Comparison of ENCODE assay signal across 7 cellular contexts in the genomic region with DNA sequence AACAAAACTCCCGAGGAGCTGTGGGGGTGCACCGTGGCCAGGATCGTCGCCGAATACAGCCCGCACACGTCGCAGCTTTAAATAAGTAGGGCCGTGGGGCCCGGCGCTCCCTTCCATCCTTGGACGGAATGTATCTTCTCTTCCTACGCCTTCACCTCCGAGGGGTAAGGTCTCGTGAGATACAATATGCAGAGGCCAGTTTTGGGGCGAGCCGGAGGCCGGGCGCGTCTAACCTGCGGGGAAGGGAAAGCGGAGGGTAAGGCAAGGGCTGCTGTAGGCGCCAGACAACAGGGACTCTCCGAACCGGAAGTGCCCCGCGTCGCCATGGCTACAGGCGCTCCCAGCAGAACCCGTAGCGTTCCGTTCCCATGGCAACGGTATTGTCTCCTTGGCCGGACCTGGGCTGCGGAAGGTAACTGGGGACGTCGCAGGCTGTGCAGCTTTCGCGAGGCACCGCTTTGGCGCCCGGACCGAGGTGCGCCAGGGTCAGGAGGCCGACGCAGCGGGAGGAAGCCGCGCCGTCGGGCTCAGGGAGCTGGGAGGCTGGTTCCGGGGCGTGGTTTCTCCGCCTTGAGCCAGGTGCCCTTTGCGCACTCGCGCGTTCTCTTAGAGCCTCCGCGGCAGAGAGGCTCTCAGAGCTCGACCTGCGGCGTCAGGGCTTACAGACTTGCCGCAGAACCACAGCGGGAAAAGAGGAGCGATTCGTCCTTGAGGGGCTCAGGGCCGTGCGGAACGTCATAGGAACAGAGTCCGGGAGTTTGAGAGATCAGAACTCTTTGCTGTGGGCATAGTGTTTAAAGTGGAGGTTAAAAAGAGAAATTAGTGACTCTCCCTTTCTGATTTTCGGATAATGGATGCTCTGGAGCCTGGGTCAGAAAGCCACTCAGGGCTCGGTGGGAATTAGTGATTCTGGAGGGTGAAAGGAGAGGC. TPM values are rescaled to one million over a fixed set of nuclear protein-coding genes. Genes with fewer than 3 reads are reported as not detected.
A peak's percentile ranks its signal among the peaks of the same experiment; 100 is the strongest.
DNase-seq lines count a peak whose midpoint lies in the region; ATAC-seq, FAIRE-seq and TF ChIP-seq lines count a peak whose summit lies in the region.

A gene with protein sequence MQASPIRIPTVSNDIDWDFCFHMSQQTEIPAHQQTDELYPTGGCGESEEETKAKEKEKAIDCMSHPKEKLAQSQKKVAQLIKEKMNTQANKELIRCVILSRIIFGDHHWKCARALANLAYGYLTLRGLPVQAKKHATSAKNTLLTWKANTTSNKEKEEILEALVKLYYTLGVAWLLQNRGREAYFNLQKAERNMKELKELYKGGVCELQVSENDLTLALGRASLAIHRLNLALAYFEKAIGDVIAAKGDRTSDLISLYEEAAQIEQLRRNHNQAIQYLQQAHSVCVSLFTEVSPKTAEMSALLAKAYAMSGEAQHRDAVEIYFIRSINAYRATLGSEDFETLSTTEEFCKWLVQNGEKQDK (plus strand): TSS at position 380 of the 930 bp plus-strand sequence. CDS start 1,508 bp downstream, outside the sequence.

- H3K4me1 ChIP-seq in smooth muscle cell (ENCODE audit: low read depth), result no peaks in the 10 kb centered on the region

- FAIRE-seq in bronchial epithelial cell (lab: Jason Lieb, UNC), result no peak

- H3K27me3 ChIP-seq in bronchial epithelial cell (ENCODE audit: control insufficient read depth, insufficient read depth, low read length) (no peaks in the 10 kb centered on the region), smooth muscle cell (ENCODE audit: low read depth) (no peaks in the 10 kb centered on the region)

- no peaks in the 10 kb centered on the region for H3K79me2 ChIP-seq in smooth muscle cell (ENCODE audit: low read depth)

- H2AFZ ChIP-seq in smooth muscle cell (ENCODE audit: low read depth), result peak within 1 kb of the TSS; percentile 27

- H3K4me3 Mint-ChIP-seq in immature natural killer cell, result peak within 1 kb of the TSS; percentile 92 to 98 (median 94)

- no peaks in the 10 kb centered on the region for H3K36me3 Mint-ChIP-seq in immature natural killer cell

- TF ChIP-seq CTCF in WI38 (IDR thresholded peaks at IDR 0.05; ENCODE audit: low read depth, low read length), result no peak
- TF ChIP-seq CTCF in bronchial epithelial cell (IDR thresholded peaks at IDR 0.05; ENCODE audit: insufficient read depth, low read length, severe bottlenecking), result no peak
- TF ChIP-seq CTCF in smooth muscle cell (IDR thresholded peaks at IDR 0.05; ENCODE audit: borderline replicate concordance, insufficient read depth, poor library complexity, severe bottlenecking), result no peak

- peak within 1 kb of the TSS; percentile 67 for H3K4me3 ChIP-seq in WI38 (ENCODE audit: low read depth, low read length)
- peak within 1 kb of the TSS; percentile 62 for H3K4me3 ChIP-seq in bronchial epithelial cell (ENCODE audit: low read depth, low read length)
- H3K4me3 ChIP-seq in smooth muscle cell, result peak within 1 kb of the TSS; percentile 78

- WGBS in smooth muscle cell (ENCODE audit: low lambda C conversion rate), result 3% methylated on average over 72 of the region's 73 CpGs

- peaks cover 13 to 17% of the 10 kb centered on the region in 2 donors for H3K4me1 Mint-ChIP-seq in immature natural killer cell

- H3K4me2 ChIP-seq in smooth muscle cell, result peak within 1 kb of the TSS; percentile 81

- H3F3A ChIP-seq in smooth muscle cell (ENCODE audit: low read depth), result peaks cover 29% of the 10 kb centered on the region

- H3K9me3 ChIP-seq in smooth muscle cell (replicated peaks; ENCODE audit: low read depth), result no peaks in the 10 kb centered on the region

- H3K36me3 ChIP-seq in bronchial epithelial cell (ENCODE audit: control insufficient read depth, insufficient read depth, low read length), result no peaks in the 10 kb centered on the region
- H3K36me3 ChIP-seq in smooth muscle cell (ENCODE audit: low read depth), result no peaks in the 10 kb centered on the region

- H3K27ac Mint-ChIP-seq in immature natural killer cell, result peak within 1 kb of the TSS; percentile 89 to 98 (median 95)

- no peaks in the 10 kb centered on the region for H3K9me3 Mint-ChIP-seq in immature natural killer cell

- peak within 1 kb of the TSS; percentile 69 for H3K27ac ChIP-seq in smooth muscle cell (ENCODE audit: low read depth)

- peaks cover 16 to 22% (median 19%) of the 10 kb centered on the region in 3 donors for H3K27me3 Mint-ChIP-seq in immature natural killer cell (ENCODE audit: low read depth in 3 of 3)

- H3K9ac ChIP-seq in smooth muscle cell (ENCODE audit: low read depth), result peak within 1 kb of the TSS; percentile 82

- DNase-seq in NCI-H187 treated with DMSO at 0.1 percent for 48 hours (lab: John Stamatoyannopoulos, UW) (peak; percentile 12), bronchial epithelial cell (ENCODE audit: low read depth) (peak; percentile 76), immature natural killer cell (peak; percentile 87 to 91 (median 91)), smooth muscle cell (lab: John Stamatoyannopoulos, UW; ENCODE audit: unreplicated experiment) (peak; percentile 72)

- H4K20me1 ChIP-seq in smooth muscle cell (ENCODE audit: low read depth), result no peaks in the 10 kb centered on the region

- ATAC-seq in GM18508 (IDR thresholded peaks at IDR 0.05; ENCODE audit: insufficient read depth, unreplicated experiment), result peak; percentile 93
- ATAC-seq in HG02943 (IDR thresholded peaks at IDR 0.05; ENCODE audit: low read depth, unreplicated experiment), result peak; percentile 97

RNA-seq across cellular contexts. Expression of the gene that starts here (rescaled TPM):
- total RNA-seq in bronchial epithelial cell (under 0.01 and 0.26 TPM in 2 replicates), smooth muscle cell (0.04 and 1.3 TPM in 2 replicates)
- polyA plus RNA-seq in immature natural killer cell (not detected), smooth muscle cell (0.08 and 1.1 TPM in 2 replicates)

Comparison
In these comparisons a context has a peak if more than half of its experiments do, and no peak if none do; other contexts are left out.
1. Peak in every context shown above with its lines: DNase-seq, ATAC-seq, H3K4me3 ChIP-seq and H3K27ac ChIP-seq.
2. Peak in DNase-seq and H3K4me3 ChIP-seq in bronchial epithelial cell; RNA of the gene not detected or under 1 TPM.
3. Peak in DNase-seq in immature natural killer cell; RNA of the gene not detected or under 1 TPM.
4. DNase-seq: peak in every context shown above with its lines; median percentile 91 in immature natural killer cell; 76 in bronchial epithelial cell; 72 in smooth muscle cell; 12 in NCI-H187 treated with DMSO at 0.1 percent for 48 hours.